13 cellular contexts compared by ENCODE assay signal in genomic region chr5:40277161-40277906, GRCh38.
DNase-seq lines count a peak whose midpoint lies in the region; ATAC-seq and TF ChIP-seq lines count a peak whose summit lies in the region.
"Had no signal": no experiment of that assay in that cellular context is flagged by ENCODE, and none has a peak within 500 bp of the region (broad histone marks: within the 10 kb centered on the region; RNA-seq: fewer than 3 reads in every experiment).

No MANE protein-coding gene starts in this region.

- DNase-seq in GM12865 (ENCODE audit: low read depth) (peak; percentile 69), stomach (no peak), vagina (ENCODE audit: extremely low spot score in 2 of 2) (no peak), RWPE1 (ENCODE audit: low spot score) (no peak)
- DNase-seq in activated naive CD8-positive, alpha-beta T cell treated with anti-CD3 and anti-CD28 coated beads, Interleukin-2, amount 50 U/mL, for 24 hours, result peak; percentile 27
- DNase-seq in NK-92 treated with Interleukin-12 subunit alpha and Interleukin-12 subunit beta, amount 100 ng/mL, for 24 hours (lab: John Stamatoyannopoulos, UW), result no peak
- DNase-seq: Caco-2, NCI-H1436 had no signal

- no peaks in the 10 kb centered on the region for H3K36me3 ChIP-seq in stomach
- no peaks in the 10 kb centered on the region for H3K36me3 ChIP-seq in vagina
- H3K36me3 ChIP-seq: cardiac muscle cell had no signal

- TF ChIP-seq EP300 in stomach (IDR thresholded peaks at IDR 0.05), result no peak

- H3K27ac ChIP-seq in stomach (peak overlapping the region in 1 of 5 donors; percentile 7), vagina (no peak overlapping the region), RWPE1 (no peak overlapping the region)
- H3K27ac ChIP-seq: cardiac muscle cell had no signal

- TF ChIP-seq POLR2A in stomach (IDR thresholded peaks at IDR 0.05), result no peak
- no peak for TF ChIP-seq POLR2A in vagina (IDR thresholded peaks at IDR 0.05)

- H3K9me3 ChIP-seq in stomach (no peaks in the 10 kb centered on the region), vagina (no peaks in the 10 kb centered on the region)
- H3K9me3 ChIP-seq: Caco-2 had no signal

- peak overlapping the region; percentile 98 for H3K27ac Mint-ChIP-seq in activated naive CD8-positive, alpha-beta T cell treated with anti-CD3 and anti-CD28 coated beads, Interleukin-2, amount 50 U/mL, for 24 hours

- H3K27me3 Mint-ChIP-seq in activated naive CD8-positive, alpha-beta T cell treated with anti-CD3 and anti-CD28 coated beads, Interleukin-2, amount 50 U/mL, for 24 hours, result no peaks in the 10 kb centered on the region

- H3K4me1 Mint-ChIP-seq in activated naive CD8-positive, alpha-beta T cell treated with anti-CD3 and anti-CD28 coated beads, Interleukin-2, amount 50 U/mL, for 24 hours, result peaks cover 51% of the 10 kb centered on the region

- intact Hi-C loops in stomach (cut with DNase I; ENCODE audit: low total_unique reads) (no loop called here), vagina (cut with DNase I) (no loop called here)

- H3K4me1 ChIP-seq in stomach (no peaks in the 10 kb centered on the region), vagina (no peaks in the 10 kb centered on the region)
- H3K4me1 ChIP-seq: Caco-2 had no signal

- H3K27me3 ChIP-seq in stomach (no peaks in the 10 kb centered on the region), vagina (no peaks in the 10 kb centered on the region)
- H3K27me3 ChIP-seq: cardiac muscle cell had no signal

- CTCF ChIA-PET in RWPE1 (lab: Yijun Ruan, JAX), result interaction anchor here (0.8 kb wide), 1 partner anchor 15 kb away, joined by 3 read pairs; no protein-coding TSS in a partner anchor

- no peaks in the 10 kb centered on the region for H3K9me3 Mint-ChIP-seq in activated naive CD8-positive, alpha-beta T cell treated with anti-CD3 and anti-CD28 coated beads, Interleukin-2, amount 50 U/mL, for 24 hours

- POLR2A ChIA-PET in RWPE1 (lab: Yijun Ruan, JAX; ENCODE audit: low non-redundant PET), result no interaction called here

- H3K36me3 Mint-ChIP-seq in activated naive CD8-positive, alpha-beta T cell treated with anti-CD3 and anti-CD28 coated beads, Interleukin-2, amount 50 U/mL, for 24 hours (ENCODE audit: low read depth), result no peaks in the 10 kb centered on the region

- ATAC-seq in GM21423 (IDR thresholded peaks at IDR 0.05; ENCODE audit: unreplicated experiment) (peak; percentile 56), HG03457 (IDR thresholded peaks at IDR 0.05; ENCODE audit: unreplicated experiment) (peak; percentile 48)
- peak; percentile 90 for ATAC-seq in activated naive CD8-positive, alpha-beta T cell treated with anti-CD3 and anti-CD28 coated beads, Interleukin-2, amount 50 U/mL, for 24 hours
- ATAC-seq: HCT116, SK-N-SH treated with all-trans-retinoic acid at 6 μM for 48 hours had no signal

- TF ChIP-seq CTCF in GM12865 (IDR thresholded peaks at IDR 0.05; ENCODE audit: insufficient read depth, low read depth, low read length, missing control alignments) (no peak), stomach (IDR thresholded peaks at IDR 0.05) (no peak), vagina (IDR thresholded peaks at IDR 0.05) (no peak), RWPE1 (conservative IDR thresholded peaks at IDR 0.05; ENCODE audit: low read depth) (no peak)

- H3K4me3 ChIP-seq in GM12865 (ENCODE audit: low read depth, low read length) (no peak overlapping the region), stomach (no peak overlapping the region), vagina (no peak overlapping the region)
- H3K4me3 ChIP-seq: cardiac muscle cell had no signal

- 79 to 88% (median 86%) methylated on average over 4 of the region's 4 CpGs for WGBS in stomach, 5 donors

- H3K4me3 Mint-ChIP-seq in activated naive CD8-positive, alpha-beta T cell treated with anti-CD3 and anti-CD28 coated beads, Interleukin-2, amount 50 U/mL, for 24 hours, result peak overlapping the region; percentile 30

Comparison
In these comparisons a context has a peak if more than half of its experiments do, and no peak if none do; other contexts are left out.
1. DNase-seq: peak in GM12865 (single experiment) and activated naive CD8-positive, alpha-beta T cell treated with anti-CD3 and anti-CD28 coated beads, Interleukin-2, amount 50 U/mL, for 24 hours (single experiment); none in stomach (single experiment), vagina (0 of 2), RWPE1 (single experiment) and NK-92 treated with Interleukin-12 subunit alpha and Interleukin-12 subunit beta, amount 100 ng/mL, for 24 hours (single experiment).
2. Peak in every context shown above with its lines, with median percentiles within 50 percentile points of each other: ATAC-seq.